In genomic region chr7:114988755-114989154, GRCh38 we compare ENCODE assay signal across 13 cellular contexts.
DNase-seq lines count a peak whose midpoint lies in the region; ATAC-seq and TF ChIP-seq lines count a peak whose summit lies in the region.
"Had no signal": no experiment of that assay in that cellular context is flagged by ENCODE, and none has a peak within 500 bp of the region (broad histone marks: within the 10 kb centered on the region; RNA-seq: fewer than 3 reads in every experiment).

No MANE protein-coding gene starts in this region.

- H3K14ac ChIP-seq in IMR-90 (replicated peaks; ENCODE audit: low read depth, low read length), result no peak overlapping the region

- no peak overlapping the region for H3K4me3 ChIP-seq in ACC112 (ENCODE audit: low read depth, low read length)
- no peak overlapping the region for H3K4me3 ChIP-seq in IMR-90 (ENCODE audit: insufficient read depth, low read depth, low read length)
- H3K4me3 ChIP-seq in lower lobe of right lung, result no peak overlapping the region
- H3K4me3 ChIP-seq: GM12878 had no signal

- H3K18ac ChIP-seq in IMR-90 (ENCODE audit: low read depth, low read length), result no peak overlapping the region

- no peak overlapping the region for H3K23ac ChIP-seq in IMR-90 (ENCODE audit: low read depth, low read length)

- 0 out of 2 replicates have a peak overlapping the region, but pooled peaks have one; percentile 1 for H2BK120ac ChIP-seq in IMR-90 (ENCODE audit: low read depth, low read length)

- no peak overlapping the region for H3K9ac ChIP-seq in IMR-90 (ENCODE audit: low read depth, low read length)

- TF ChIP-seq POLR2A in IMR-90 (IDR thresholded peaks at IDR 0.05; ENCODE audit: low read depth, low read length), result no peak

- POLR2A ChIA-PET in IMR-90 (lab: Charles Lee; ENCODE audit: unreplicated experiment), result no interaction called here

- dilution Hi-C loops in IMR-90 (cut with HindIII; ENCODE audit: low sequenced_read_pairs, unreplicated experiment), result no loop called here

- peaks cover 11 to 18% of the 10 kb centered on the region in 2 experiments; a peak in 3 of 4 replicates for H3K79me1 ChIP-seq in IMR-90 (ENCODE audit: low read depth in 1 of 2, low read length in 2 of 2)

- H3K27ac ChIP-seq in ACC112 (ENCODE audit: low read depth, low read length) (peak overlapping the region; percentile 44), IMR-90 (ENCODE audit: insufficient read depth, low read length) (no peak overlapping the region), lower lobe of right lung (peak overlapping the region; percentile 6)

- no peak overlapping the region for H2BK20ac ChIP-seq in IMR-90 (ENCODE audit: low read depth, low read length)

- no peak overlapping the region for H2AK9ac ChIP-seq in IMR-90 (replicated peaks; ENCODE audit: low read depth, low read length, poor library complexity)

- H3K9me3 ChIP-seq in IMR-90 (ENCODE audit: control insufficient read depth, insufficient read depth, low read length) (no peaks in the 10 kb centered on the region), lower lobe of right lung (no peaks in the 10 kb centered on the region)

- ATAC-seq in IMR-90 (ENCODE audit: low read depth), result peak; percentile 67
- ATAC-seq in lower lobe of right lung, result peak in 1 of 2 donors; percentile 68
- ATAC-seq in HG03432 (IDR thresholded peaks at IDR 0.05; ENCODE audit: unreplicated experiment), result no peak
- ATAC-seq: GM12878, T-helper 17 cell had no signal

- CTCF ChIA-PET in IMR-90 (lab: Yijun Ruan, JAX), result interaction anchor here (1.7 kb wide), 1 partner anchor 20 kb away, joined by 5 read pairs; no protein-coding TSS in a partner anchor

- H3K27me3 ChIP-seq in ACC112 (ENCODE audit: insufficient read depth, low read length) (no peaks in the 10 kb centered on the region), IMR-90 (ENCODE audit: control insufficient read depth, insufficient read depth, low read length) (no peaks in the 10 kb centered on the region), lower lobe of right lung (ENCODE audit: low read depth) (no peaks in the 10 kb centered on the region)

- H3K36me3 ChIP-seq in ACC112 (ENCODE audit: insufficient read depth, low read length), result 0 out of 2 replicates have a peak, but pooled peaks cover 7% of the 10 kb centered on the region
- H3K36me3 ChIP-seq in IMR-90 (ENCODE audit: control insufficient read depth, insufficient read depth, low read length), result peaks cover 3% of the 10 kb centered on the region; the same call in 1 of the 2 replicates
- H3K36me3 ChIP-seq in lower lobe of right lung, result no peaks in the 10 kb centered on the region

- no peak overlapping the region for H2BK15ac ChIP-seq in IMR-90 (ENCODE audit: low read depth, low read length)

- H4K91ac ChIP-seq in IMR-90 (ENCODE audit: insufficient read depth, low read depth, low read length), result no peak overlapping the region

- 13% methylated on average over 1 of the region's 2 CpGs; no CpG with 5 or more reads in 1 of the 2 experiments for WGBS in IMR-90 (ENCODE audit: extremely low coverage in 2 of 2, insufficient read length in 1 of 2), 2 experiments

- no peak overlapping the region; the same call in 1 of the 2 replicates for H3K4me2 ChIP-seq in IMR-90 (ENCODE audit: low read depth, low read length)

- TF ChIP-seq RAD21 in IMR-90 (IDR thresholded peaks at IDR 0.05; ENCODE audit: low read length), result no peak

- peak; percentile 83 for DNase-seq in IMR-90
- peak; percentile 7 to 72 for DNase-seq in dermis microvascular lymphatic vessel endothelial cell (ENCODE audit: low read depth in 2 of 2)
- DNase-seq in lower lobe of right lung, result no peak
- DNase-seq in NCI-H748 (lab: John Stamatoyannopoulos, UW; ENCODE audit: unreplicated experiment), result no peak
- DNase-seq in SW480 (ENCODE audit: low spot score), result no peak
- DNase-seq in occipital lobe (lab: John Stamatoyannopoulos, UW), result no peak
- DNase-seq: activated T-cell treated with anti-CD3 and anti-CD28 coated beads, Interleukin-2, amount 50 U/mL, for 24 hours; NCI-H748 treated with DMSO at 0.1 percent for 48 hours; stimulated activated naive CD4-positive, alpha-beta T cell; T-helper 17 cell had no signal

- H3K4ac ChIP-seq in IMR-90 (ENCODE audit: low read depth, low read length), result no peak overlapping the region

- in situ Hi-C loops in IMR-90 (cut with MboI; ENCODE audit: low sequenced_read_pairs), result no loop called here

- H4K8ac ChIP-seq in IMR-90 (ENCODE audit: low read depth in 2 of 2, low read length in 2 of 2), result no peak overlapping the region

- no peak overlapping the region for H2AK5ac ChIP-seq in IMR-90 (ENCODE audit: low read depth, low read length)

- H3K4me1 ChIP-seq in ACC112 (ENCODE audit: control insufficient read depth, insufficient read depth, low read length, unreplicated experiment) (peaks cover 20% of the 10 kb centered on the region), IMR-90 (ENCODE audit: control insufficient read depth, insufficient read depth, low read length) (peaks cover 4% of the 10 kb centered on the region; the same call in 1 of the 2 replicates), lower lobe of right lung (peaks cover 19% of the 10 kb centered on the region)

- intact Hi-C loops in IMR-90 (cut with micrococcal nuclease) (loop anchor here (10.0 kb wide), 1 partner anchor 56 kb away; no protein-coding TSS in a partner anchor), lower lobe of right lung (cut with DNase I) (no loop called here)

- no peaks in the 10 kb centered on the region for H3K9me1 ChIP-seq in IMR-90 (ENCODE audit: insufficient read depth, low read length)

- no peaks in the 10 kb centered on the region for H3K79me2 ChIP-seq in ACC112 (ENCODE audit: control insufficient read depth, insufficient read depth, low read length, unreplicated experiment)

- no peaks in the 10 kb centered on the region for H4K20me1 ChIP-seq in IMR-90 (ENCODE audit: insufficient read depth, low read length)

- H3K56ac ChIP-seq in IMR-90 (ENCODE audit: extremely low read depth, insufficient read depth, low read length), result no peak overlapping the region

- no peak overlapping the region; the same call in 1 of the 2 replicates for H4K5ac ChIP-seq in IMR-90 (ENCODE audit: low read depth, low read length)

- H2BK5ac ChIP-seq in IMR-90 (ENCODE audit: low read depth, low read length, poor library complexity, severe bottlenecking), result peak overlapping the region; percentile 44

- no TSS peak for BruUV-seq in IMR-90 (replicated peaks; lab: Mats Ljungman, UMichigan)

- no peak for TF ChIP-seq CTCF in IMR-90 (conservative IDR thresholded peaks at IDR 0.05; ENCODE audit: low read depth, low read length)
- no peak for TF ChIP-seq CTCF in lower lobe of right lung (IDR thresholded peaks at IDR 0.05)

- no peak overlapping the region for H2AFZ ChIP-seq in ACC112 (ENCODE audit: low read length, unreplicated experiment)
- H2AFZ ChIP-seq in IMR-90 (replicated peaks; ENCODE audit: low read length, poor library complexity), result no peak overlapping the region

TF ChIP-seq in IMR-90, 13 proteins besides CTCF, POLR2A, EP300 and RAD21:
- TF ChIP-seq MXI1 (IDR thresholded peaks at IDR 0.05; ENCODE audit: borderline replicate concordance, low read depth, low read length), result no peak
TF ChIP-seq in IMR-90: peak in this region for 0.

Comparison
In these comparisons a context has a peak if more than half of its experiments do, and no peak if none do; other contexts are left out.
1. DNase-seq: peak in IMR-90 (single experiment) and dermis microvascular lymphatic vessel endothelial cell (2 of 2); none in lower lobe of right lung (single experiment), NCI-H748 (single experiment), SW480 (single experiment) and occipital lobe (single experiment).